8 cellular contexts compared by ENCODE assay signal in the genomic region with DNA sequence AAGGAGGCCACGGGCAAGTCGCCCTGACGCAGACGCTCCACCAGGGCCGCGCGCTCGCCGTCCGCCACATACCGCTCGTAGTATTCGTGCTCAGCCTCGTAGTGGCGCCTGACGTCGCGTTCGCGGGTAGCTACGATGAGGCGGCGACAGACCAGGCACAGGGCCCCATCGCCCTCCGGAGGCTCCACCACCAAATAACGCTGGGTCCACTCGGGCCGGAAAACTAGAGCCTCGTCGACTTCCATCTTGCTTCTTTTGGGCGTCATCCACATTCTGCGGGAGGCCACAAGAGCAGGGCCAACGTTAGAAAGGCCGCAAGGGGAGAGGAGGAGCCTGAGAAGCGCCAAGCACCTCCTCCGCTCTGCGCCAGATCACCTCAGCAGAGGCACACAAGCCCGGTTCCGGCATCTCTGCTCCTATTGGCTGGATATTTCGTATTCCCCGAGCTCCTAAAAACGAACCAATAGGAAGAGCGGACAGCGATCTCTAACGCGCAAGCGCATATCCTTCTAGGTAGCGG. TPM values are rescaled to one million over a fixed set of nuclear protein-coding genes. Genes with fewer than 3 reads are reported as not detected.
DNase-seq lines count a peak whose midpoint lies in the region; ATAC-seq, FAIRE-seq and TF ChIP-seq lines count a peak whose summit lies in the region.

A gene (minus strand): TSS at position 326 of the 520 bp plus-strand sequence. CDS start 54 bp downstream, at position 272.

- H3K27ac ChIP-seq in K562 (ENCODE audit: extremely low read depth, low read depth, low read length) (peak within 1 kb of the TSS; percentile 94), kidney (ENCODE audit: low read depth in 2 of 2, low read length in 2 of 2) (peak within 1 kb of the TSS; percentile 100), stomach (peak within 1 kb of the TSS; percentile 97 to 99 (median 98))

- CTCF ChIA-PET in K562 (lab: Yijun Ruan, JAX; ENCODE audit: low intra/inter-chr PET ratio), result no interaction called here

- H3K9me1 ChIP-seq in K562 (ENCODE audit: control insufficient read depth, insufficient read depth, low read length), result no peaks in the 10 kb centered on the region

- peak within 1 kb of the TSS; percentile 96 for H3K4me2 ChIP-seq in K562 (ENCODE audit: insufficient read depth, low read length)

- H4K20me1 ChIP-seq in K562 (replicated peaks; ENCODE audit: control insufficient read depth, insufficient read depth, low read length), result peaks cover 18% of the 10 kb centered on the region; the same call in 1 of the 2 replicates

- intact Hi-C loops in K562 (cut with micrococcal nuclease) (loop anchor here (1.0 to 2.0 kb wide), 4 partner anchors 23 to 220 kb away; no protein-coding TSS in a partner anchor), kidney (cut with DNase I) (no loop called here), stomach (cut with DNase I; ENCODE audit: low total_unique reads) (no loop called here)

- H3K36me3 ChIP-seq in GM06990 (ENCODE audit: control insufficient read depth, insufficient read depth, low read length) (no peaks in the 10 kb centered on the region; the same call in 1 of the 2 replicates), K562 (ENCODE audit: control insufficient read depth, insufficient read depth, low read length) (peaks cover 71% of the 10 kb centered on the region), kidney (ENCODE audit: control insufficient read depth in 1 of 2, insufficient read depth in 2 of 2, low read length in 2 of 2) (peaks cover 2 to 10% of the 10 kb centered on the region in 2 donors), stomach (peaks cover 17 to 35% (median 30%) of the 10 kb centered on the region in 4 donors)

- H3K27me3 ChIP-seq in GM06990 (replicated peaks; ENCODE audit: control insufficient read depth, insufficient read depth, low read length) (no peaks in the 10 kb centered on the region), K562 (ENCODE audit: control insufficient read depth in 2 of 2, insufficient read depth in 2 of 2, low read length in 2 of 2) (no peaks in the 10 kb centered on the region), stomach (no peaks in the 10 kb centered on the region)

- under 1% methylated on average over 48 of the region's 48 CpGs for WGBS in K562 (ENCODE audit: insufficient coverage, low coverage, missing lambda C conversion rate)
- WGBS in stomach, 5 donors, result 0 to 2% (median 1%) methylated on average over 14 to 48 of the region's 48 CpGs

- peak within 1 kb of the TSS; percentile 97 for H2AFZ ChIP-seq in K562 (ENCODE audit: low read depth, low read length)

- no TSS peak for BruUV-seq in K562 (replicated peaks; lab: Mats Ljungman, UMichigan)

- peaks cover 21 to 24% of the 10 kb centered on the region in 2 experiments for H3K4me1 ChIP-seq in K562 (replicated peaks in 1 of 2; ENCODE audit: control insufficient read depth in 2 of 2, insufficient read depth in 2 of 2, low read length in 2 of 2)
- peaks cover 16 to 23% of the 10 kb centered on the region in 2 donors for H3K4me1 ChIP-seq in kidney (ENCODE audit: control insufficient read depth in 1 of 2, insufficient read depth in 1 of 2, low read depth in 1 of 2, low read length in 2 of 2)
- H3K4me1 ChIP-seq in stomach, result peaks cover 33 to 56% (median 48%) of the 10 kb centered on the region in 4 donors

- TF ChIP-seq CTCF in GM06990 (IDR thresholded peaks at IDR 0.05; ENCODE audit: insufficient read depth, low read length, poor library complexity, severe bottlenecking) (peak; percentile 20), K562 (IDR thresholded peaks at IDR 0.05 in 2 of 3, conservative IDR thresholded peaks at IDR 0.05 in 1 of 3; ENCODE audit: insufficient read depth in 2 of 3, low read depth in 1 of 3, low read length in 3 of 3) (peak; percentile 50 to 80 (median 54); a peak in 5 of 6 replicates), kidney (IDR thresholded peaks at IDR 0.05; ENCODE audit: borderline replicate concordance, extremely low read depth, insufficient read depth) (peak; percentile 9), stomach (IDR thresholded peaks at IDR 0.05) (peak in 3 of 7 experiments; percentile 20 to 34 (median 32))

- TF ChIP-seq RAD21 in K562 (CRISPR knock-in tag; conservative IDR thresholded peaks at IDR 0.05 in 1 of 2, IDR thresholded peaks at IDR 0.05 in 1 of 2), result peak; percentile 57

- FAIRE-seq in K562 (lab: Jason Lieb, UNC), result peak; percentile 100
- FAIRE-seq in kidney (lab: Jason Lieb, UNC), result peak; percentile 99

- H3K9ac ChIP-seq in K562 (ENCODE audit: insufficient read depth in 1 of 2, low read depth in 2 of 2, low read length in 2 of 2), result peak within 1 kb of the TSS; percentile 91 to 98
- H3K9ac ChIP-seq in kidney (ENCODE audit: low read length in 2 of 2), result peak within 1 kb of the TSS; percentile 94 to 97

- ATAC-seq in GM21526 (IDR thresholded peaks at IDR 0.05; ENCODE audit: low FRiP score, unreplicated experiment), result peak; percentile 89
- peak; percentile 93 for ATAC-seq in K562

- no peak for DNase-seq in GM06990 (ENCODE audit: extremely low read depth, insufficient read length)
- DNase-seq in HuH-7.5 (ENCODE audit: low spot score), result peak; percentile 96
- peak in 1 of 4 experiments; percentile 100 for DNase-seq in K562 (ENCODE audit: extremely low read depth in 1 of 4, low spot score in 3 of 4)
- DNase-seq in kidney, result peak; percentile 99
- no peak for DNase-seq in stomach
- DNase-seq in globus pallidus (ENCODE audit: low spot score), result no peak
- no peak for DNase-seq in DMS153 (lab: John Stamatoyannopoulos, UW)

- H3K9me3 ChIP-seq in K562 (replicated peaks; ENCODE audit: control insufficient read depth, insufficient read depth, low read depth, low read length) (no peaks in the 10 kb centered on the region), kidney (ENCODE audit: control insufficient read depth in 1 of 2, low read length in 2 of 2) (no peaks in the 10 kb centered on the region), stomach (no peaks in the 10 kb centered on the region)

- POLR2A ChIA-PET in K562 (lab: Yijun Ruan, JAX), result interaction anchor here (0.5 to 3.7 kb wide), 33 partner anchors 10 to 365 kb away, joined by 3 to 32 read pairs (median 4); no protein-coding TSS in a partner anchor

- H3K4me3 ChIP-seq in GM06990 (replicated peaks; ENCODE audit: low read depth, low read length), result peak within 1 kb of the TSS; percentile 85
- peak within 1 kb of the TSS; percentile 60 for H3K4me3 ChIP-seq in K562
- H3K4me3 ChIP-seq in kidney (ENCODE audit: low read length in 2 of 2), result peak within 1 kb of the TSS; percentile 95 to 98
- H3K4me3 ChIP-seq in stomach, result peak within 1 kb of the TSS; percentile 52 to 70 (median 64)

- TF ChIP-seq EP300 in K562 (IDR thresholded peaks at IDR 0.05; ENCODE audit: low read length), result no peak
- no peak for TF ChIP-seq EP300 in stomach (IDR thresholded peaks at IDR 0.05)

- peak; percentile 97 for TF ChIP-seq POLR2A in K562 (conservative IDR thresholded peaks at IDR 0.05)
- TF ChIP-seq POLR2A in stomach (IDR thresholded peaks at IDR 0.05), result peak in 2 of 4 donors; percentile 86 to 96

- peaks cover 83% of the 10 kb centered on the region for H3K79me2 ChIP-seq in K562 (ENCODE audit: control insufficient read depth, insufficient read depth, low read length)

- in situ Hi-C loops in K562 (cut with MboI), result no loop called here

TF ChIP-seq in K562, 482 proteins besides CTCF, POLR2A, EP300 and RAD21 (continues in another document):
- no peak for TF ChIP-seq ZNF785 (CRISPR knock-in tag; IDR thresholded peaks at IDR 0.05)
- 0 out of 2 replicates have a peak, but pooled peaks have one; percentile 21 for TF ChIP-seq ZNF445 (CRISPR knock-in tag; IDR thresholded peaks at IDR 0.05; ENCODE audit: low read depth)

RNA-seq across cellular contexts. Expression of the gene that starts here (rescaled TPM):
- total RNA-seq in K562 (2011; cell fraction: chromatin; rRNA removed; ENCODE audit: low replicate concordance), result 36.0 and 108 TPM in 2 replicates
- 30.2 and 35.8 TPM in 2 replicates for total RNA-seq in K562 (2011; cell fraction: nucleolus; rRNA removed)
- total RNA-seq in K562 (2011; cell fraction: nucleoplasm; rRNA removed), result 78.0 and 139 TPM in 2 replicates
- total RNA-seq in K562 (2014; rRNA removed), result 14.6 and 16.3 TPM in 2 replicates
- total RNA-seq in K562 (2014; rRNA removed; fragmentation: Illumina TruSeq; extraction: Trizol), result 29.0 and 29.5 TPM in 2 replicates
- total RNA-seq in K562 (2015; rRNA removed; fragmentation: Illumina TruSeq; extraction: Trizol), result 30.7 and 38.3 TPM in 2 replicates
- total RNA-seq in K562 (2021), result 19.3 and 22.6 TPM in 2 replicates
- 44.8 and 47.2 TPM in 2 replicates for polyA plus RNA-seq in K562 (2011; rRNA removed)
- polyA plus RNA-seq in K562 (2011; cell fraction: cytosol; rRNA removed), result 9.6 and 28.4 TPM in 2 replicates
- polyA plus RNA-seq in K562 (2011; cell fraction: nucleus; rRNA removed), result 82.8 and 119 TPM in 2 replicates
- 16.8 and 23.8 TPM in 2 replicates for polyA plus RNA-seq in K562 (2012)
- 20.9 and 25.2 TPM in 2 replicates for polyA plus RNA-seq in K562 (2014; fragmentation: Illumina TruSeq; extraction: Trizol)
- polyA plus RNA-seq in K562 (2014; fragmentation: Nextera tagmentation; extraction: Ambion mirVana), result 1 to 10 TPM; 6.7 to 9.2 TPM
- polyA plus RNA-seq in K562 (2014; rRNA removed), result 21.7 and 29.1 TPM in 2 replicates
- polyA minus RNA-seq in K562 (2011; rRNA and poly(A)+ RNA removed), result 58.8 and 67.3 TPM in 2 replicates
- polyA minus RNA-seq in K562 (2011; cell fraction: cytosol; rRNA and poly(A)+ RNA removed), result 13.6 and 14.8 TPM in 2 replicates
- 86.4 and 147 TPM in 2 replicates for polyA minus RNA-seq in K562 (2011; cell fraction: nucleus; rRNA and poly(A)+ RNA removed)
- total RNA-seq in kidney, result 26.5 TPM
- 7.4 TPM for polyA plus RNA-seq in kidney (ENCODE audit: insufficient read depth, low read depth, low replicate concordance)
- total RNA-seq in stomach, result 10 to 100 TPM in 4 of 5 donors, 1 to 10 TPM in 1; 4.9 to 37.3 (median 13.2) TPM
- polyA plus RNA-seq in stomach, result 1 to 10 TPM; 2.4 to 4.5 (median 2.6) TPM

Comparison
In these comparisons a context has a peak if more than half of its experiments do, and no peak if none do; other contexts are left out.
1. DNase-seq: peak in HuH-7.5 (single experiment) and kidney (single experiment); none in GM06990 (single experiment), stomach (single experiment), globus pallidus (single experiment) and DMS153 (single experiment).
2. Peak in every context shown above with its lines, with median percentiles within 50 percentile points of each other: H3K4me3 ChIP-seq and H3K27ac ChIP-seq.